9 cellular contexts compared by ENCODE assay signal in the genomic region with DNA sequence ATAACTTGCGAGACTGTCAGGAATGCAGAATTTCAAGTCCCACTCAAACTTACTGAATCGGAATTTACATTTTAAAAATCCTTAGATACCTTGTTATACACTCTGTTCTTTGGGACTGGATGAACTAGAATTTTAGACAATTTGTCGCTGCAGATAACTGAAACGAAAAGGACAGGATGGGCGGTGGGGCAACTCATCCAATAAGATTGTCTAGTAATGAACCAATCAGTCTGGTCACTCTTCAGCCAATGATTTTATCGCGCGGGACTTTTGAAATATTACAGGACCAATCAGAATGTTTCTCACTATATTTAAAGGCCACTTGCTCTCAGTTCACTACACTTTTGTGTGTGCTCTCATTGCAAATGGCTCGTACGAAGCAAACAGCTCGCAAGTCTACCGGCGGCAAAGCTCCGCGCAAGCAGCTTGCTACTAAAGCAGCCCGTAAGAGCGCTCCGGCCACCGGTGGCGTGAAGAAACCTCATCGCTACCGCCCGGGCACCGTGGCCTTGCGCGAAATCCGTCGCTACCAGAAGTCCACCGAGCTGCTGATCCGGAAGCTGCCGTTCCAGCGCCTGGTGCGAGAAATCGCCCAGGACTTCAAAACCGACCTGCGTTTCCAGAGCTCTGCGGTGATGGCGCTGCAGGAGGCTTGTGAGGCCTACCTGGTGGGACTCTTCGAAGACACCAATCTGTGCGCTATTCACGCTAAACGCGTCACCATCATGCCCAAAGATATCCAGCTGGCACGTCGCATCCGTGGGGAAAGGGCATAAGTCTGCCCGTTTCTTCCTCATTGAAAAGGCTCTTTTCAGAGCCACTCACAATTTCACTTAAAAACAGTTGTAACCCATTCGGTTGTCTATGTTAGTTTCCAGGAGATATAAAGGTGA. TPM values are rescaled to one million over a fixed set of nuclear protein-coding genes. Genes with fewer than 3 reads are reported as not detected.
DNase-seq lines count a peak whose midpoint lies in the region; ATAC-seq and TF ChIP-seq lines count a peak whose summit lies in the region.
"Had no signal": no experiment of that assay in that cellular context is flagged by ENCODE, and none has a peak within 500 bp of the region (broad histone marks: within the 10 kb centered on the region; RNA-seq: fewer than 3 reads in every experiment).

No MANE protein-coding gene starts in this region.

- BruUV-seq in PC-3 (replicated peaks; lab: Mats Ljungman, UMichigan), result TSS peak; percentile 93

- CTCF ChIA-PET in PC-3 (lab: Charles Lee), result no interaction called here

- H3K4me2 ChIP-seq in PC-3 (ENCODE audit: low read length), result peak overlapping the region; percentile 97
- H3K4me2 ChIP-seq: KMS-11 had no signal

- POLR2A ChIA-PET in PC-3 (lab: Charles Lee; ENCODE audit: unreplicated experiment), result interaction anchor here (0.6 to 2.1 kb wide), 12 partner anchors 10 to 198 kb away, joined by 3 to 22 read pairs (median 6); a partner anchor contains a TSS

- H3K9me3 ChIP-seq in PC-3 (ENCODE audit: low read length) (no peaks in the 10 kb centered on the region), vagina (no peaks in the 10 kb centered on the region)

- H3K9ac ChIP-seq in PC-3 (ENCODE audit: low read length), result peak overlapping the region; percentile 84
- H3K9ac ChIP-seq: KMS-11 had no signal

- H3K9me2 ChIP-seq in PC-3 (replicated peaks; ENCODE audit: low read length), result no peaks in the 10 kb centered on the region

- peaks cover 26% of the 10 kb centered on the region for H3F3A ChIP-seq in PC-3 (ENCODE audit: low read length, unreplicated experiment)

- H2AFZ ChIP-seq in PC-3 (ENCODE audit: low read length), result peak overlapping the region; percentile 58

- no peaks in the 10 kb centered on the region for H3K79me2 ChIP-seq in PC-3 (ENCODE audit: low read length)

- H3K4me1 ChIP-seq in PC-3 (ENCODE audit: insufficient read depth, low read length), result peaks cover 21% of the 10 kb centered on the region
- peaks cover 6% of the 10 kb centered on the region for H3K4me1 ChIP-seq in vagina

- DNase-seq in AG20443 (ENCODE audit: low spot score), result peak; percentile 91
- peak; percentile 98 for DNase-seq in PC-3
- peak; percentile 22 for DNase-seq in activated gamma-delta T cell (lab: John Stamatoyannopoulos, UW)
- DNase-seq in fibroblast of the conjunctiva (ENCODE audit: low read depth), result peak; percentile 93
- DNase-seq in occipital lobe (lab: John Stamatoyannopoulos, UW), result peak; percentile 48
- DNase-seq in vagina (ENCODE audit: extremely low spot score in 2 of 2), result peak in 1 of 2 donors; percentile 94

- peak; percentile 36; the same call in 1 of the 2 replicates for TF ChIP-seq CTCF in PC-3 (conservative IDR thresholded peaks at IDR 0.05; ENCODE audit: low read depth, low read length)
- TF ChIP-seq CTCF in vagina (IDR thresholded peaks at IDR 0.05), result no peak

- H3K4me3 ChIP-seq in PC-3 (ENCODE audit: low read length), result peak overlapping the region; percentile 71
- H3K4me3 ChIP-seq in vagina, result peak overlapping the region; percentile 44 to 61

- H3K27ac ChIP-seq in PC-3 (ENCODE audit: low read length) (peak overlapping the region; percentile 74), vagina (peak overlapping the region; percentile 87)
- H3K27ac ChIP-seq: KMS-11 had no signal

- TF ChIP-seq POLR2A in vagina (IDR thresholded peaks at IDR 0.05), result peak in 1 of 2 donors; percentile 55

- H3K27me3 ChIP-seq in PC-3 (ENCODE audit: low read length) (no peaks in the 10 kb centered on the region), vagina (no peaks in the 10 kb centered on the region)

- ATAC-seq in GM19043 (IDR thresholded peaks at IDR 0.05; ENCODE audit: low read depth, unreplicated experiment), result peak; percentile 41
- peak; percentile 58 for ATAC-seq in HG03378 (IDR thresholded peaks at IDR 0.05; ENCODE audit: unreplicated experiment)
- peak; percentile 57 for ATAC-seq in PC-3

- intact Hi-C loops in PC-3 (cut with micrococcal nuclease), result loop anchor here (1.0 to 5.0 kb wide), 3 partner anchors 10 to 1847 kb away; a partner anchor contains a TSS
- intact Hi-C loops in vagina (cut with DNase I), result no loop called here

- H4K20me1 ChIP-seq in PC-3 (ENCODE audit: low read length), result no peaks in the 10 kb centered on the region

- H3K36me3 ChIP-seq in PC-3 (ENCODE audit: low read depth, low read length) (no peaks in the 10 kb centered on the region), vagina (no peaks in the 10 kb centered on the region)

RNA-seq across cellular contexts. Expression of gene HFE, which starts 41.9 kb away (rescaled TPM):
- not detected in 2 replicates for total RNA-seq in PC-3 (2014; rRNA removed)
- 1.1 TPM for total RNA-seq in occipital lobe
- 7.6 TPM for total RNA-seq in vagina
